2 cellular contexts compared by ENCODE assay signal in genomic region chr3:190504354-190505125, GRCh38.
TF ChIP-seq lines count a peak whose summit lies in the region.

No MANE protein-coding gene starts in this region.

TF ChIP-seq in GM23338, 12 proteins besides CTCF, POLR2A, EP300 and RAD21:
- TF ChIP-seq EZH2phosphoT487 (IDR thresholded peaks at IDR 0.05; ENCODE audit: unreplicated experiment) (no peak), ETS1 (IDR thresholded peaks at IDR 0.05) (no peak), JUNB (IDR thresholded peaks at IDR 0.05; ENCODE audit: unreplicated experiment) (no peak), POLR2AphosphoS5 (IDR thresholded peaks at IDR 0.05; ENCODE audit: low read depth) (no peak), ZNF462 (CRISPR knock-in tag; IDR thresholded peaks at IDR 0.05) (no peak), ZNF114 (CRISPR knock-in tag; IDR thresholded peaks at IDR 0.05) (no peak), REST (IDR thresholded peaks at IDR 0.05; ENCODE audit: unreplicated experiment) (no peak), NANOG (IDR thresholded peaks at IDR 0.05; ENCODE audit: borderline replicate concordance) (no peak)

TF ChIP-seq in H1, 55 proteins besides CTCF, POLR2A, EP300 and RAD21:
- no peak for TF ChIP-seq CBX8 (IDR thresholded peaks at IDR 0.05; ENCODE audit: borderline replicate concordance, low read depth, low read length)
- TF ChIP-seq RXRA (IDR thresholded peaks at IDR 0.05; ENCODE audit: insufficient read depth, low read depth, low read length): no peak
- no peak for TF ChIP-seq POU5F1 (IDR thresholded peaks at IDR 0.05; ENCODE audit: low read depth, low read length)
- TF ChIP-seq GTF2F1 (IDR thresholded peaks at IDR 0.05; ENCODE audit: borderline replicate concordance, low read depth, low read length): no peak
- TF ChIP-seq BCL11A (IDR thresholded peaks at IDR 0.05; ENCODE audit: low read depth in 2 of 2, low read length in 2 of 2): no peak
